In genomic region chrX:132631579-132632232, GRCh38 we compare ENCODE assay signal across 1 cellular context.
TF ChIP-seq lines count a peak whose summit lies in the region.

No MANE protein-coding gene starts in this region.

TF ChIP-seq in K562, 482 proteins besides CTCF, POLR2A, EP300 and RAD21 (continued from another document):
- TF ChIP-seq MGA (IDR thresholded peaks at IDR 0.05): no peak
